ENCODE assay signal across 1 cellular context in genomic region chr17:64503341-64503740, GRCh38.
TF ChIP-seq lines count a peak whose summit lies in the region.

No MANE protein-coding gene starts in this region.

TF ChIP-seq in K562, 482 proteins besides CTCF, POLR2A, EP300 and RAD21:
- TF ChIP-seq HNRNPUL1 (IDR thresholded peaks at IDR 0.05; ENCODE audit: low read length) (0 out of 2 replicates have a peak, but pooled peaks have one; percentile 54), PHF21A (IDR thresholded peaks at IDR 0.05; ENCODE audit: borderline replicate concordance, low read depth) (no peak), EP400 (IDR thresholded peaks at IDR 0.05) (no peak), HOMEZ (CRISPR knock-in tag; IDR thresholded peaks at IDR 0.05) (no peak), HNRNPLL (IDR thresholded peaks at IDR 0.05; ENCODE audit: low read depth, low read length, poor library complexity, severe bottlenecking) (no peak)
